11 cellular contexts compared by ENCODE assay signal in genomic region chr4:39464886-39465501, GRCh38. TPM values are rescaled to one million over a fixed set of nuclear protein-coding genes. Genes with fewer than 3 reads are reported as not detected.
DNase-seq lines count a peak whose midpoint lies in the region; ATAC-seq and TF ChIP-seq lines count a peak whose summit lies in the region.
"Had no signal": no experiment of that assay in that cellular context is flagged by ENCODE, and none has a peak within 500 bp of the region (broad histone marks: within the 10 kb centered on the region; RNA-seq: fewer than 3 reads in every experiment).

No MANE protein-coding gene starts in this region.

- H3K27ac ChIP-seq in vagina = no peak overlapping the region
- H3K27ac ChIP-seq: body of pancreas had no signal

- peaks cover 16% of the 10 kb centered on the region for H3K4me1 Mint-ChIP-seq in chondrocyte (ENCODE audit: low read depth)
- H3K4me1 Mint-ChIP-seq: natural killer cell had no signal

- TF ChIP-seq POLR2A in vagina (IDR thresholded peaks at IDR 0.05) = no peak

- H3K9ac ChIP-seq in skeletal muscle satellite cell (ENCODE audit: low read depth, low read length) = peak overlapping the region; percentile 21

- H3K4me3 ChIP-seq in skeletal muscle satellite cell (ENCODE audit: low read length) (no peak overlapping the region), vagina (no peak overlapping the region)
- H3K4me3 ChIP-seq: body of pancreas had no signal

- ATAC-seq in GM19351 (IDR thresholded peaks at IDR 0.05; ENCODE audit: unreplicated experiment) = no peak
- ATAC-seq: body of pancreas, natural killer cell had no signal

- H3K36me3 Mint-ChIP-seq in chondrocyte (ENCODE audit: low read depth) = peaks cover 4% of the 10 kb centered on the region
- H3K36me3 Mint-ChIP-seq: natural killer cell had no signal

- H3K27me3 ChIP-seq in skeletal muscle satellite cell (ENCODE audit: control insufficient read depth, insufficient read depth, low read length) = no peaks in the 10 kb centered on the region
- no peaks in the 10 kb centered on the region for H3K27me3 ChIP-seq in vagina
- H3K27me3 ChIP-seq: body of pancreas had no signal

- no peaks in the 10 kb centered on the region for H3K9me3 Mint-ChIP-seq in chondrocyte (ENCODE audit: low read depth)
- H3K9me3 Mint-ChIP-seq: natural killer cell; stimulated activated naive CD8-positive, alpha-beta T cell treated with anti-CD3 and anti-CD28 coated beads, Interleukin-15, Interleukin-2, amounts not matched to agents 100 ng/mL and 50 ng/mL, for 24 hours had no signal

- DNase-seq in SIG-M5 treated with dmso at 0.1 percent for 504 hours (lab: John Stamatoyannopoulos, UW; ENCODE audit: unreplicated experiment) (peak; percentile 65), SIG-M5 (lab: John Stamatoyannopoulos, UW) (no peak), NOMO-1 treated with DMSO at 0.1 percent for 48 hours (lab: John Stamatoyannopoulos, UW; ENCODE audit: unreplicated experiment) (peak; percentile 40), chondrocyte (ENCODE audit: low spot score) (no peak), HK-2 (ENCODE audit: unreplicated experiment) (no peak), vagina (ENCODE audit: extremely low spot score in 2 of 2) (no peak)
- DNase-seq: body of pancreas, natural killer cell had no signal

- no peak overlapping the region for H3K4me3 Mint-ChIP-seq in chondrocyte (ENCODE audit: unreplicated experiment)
- H3K4me3 Mint-ChIP-seq: natural killer cell; stimulated activated naive CD8-positive, alpha-beta T cell treated with anti-CD3 and anti-CD28 coated beads, Interleukin-15, Interleukin-2, amounts not matched to agents 100 ng/mL and 50 ng/mL, for 24 hours had no signal

- no peaks in the 10 kb centered on the region for H3K9me3 ChIP-seq in skeletal muscle satellite cell (replicated peaks; ENCODE audit: low read length)
- no peaks in the 10 kb centered on the region for H3K9me3 ChIP-seq in vagina
- H3K9me3 ChIP-seq: body of pancreas had no signal

- H3K4me1 ChIP-seq in skeletal muscle satellite cell (ENCODE audit: control insufficient read depth, insufficient read depth, low read length) (peaks cover 9% of the 10 kb centered on the region), vagina (no peaks in the 10 kb centered on the region)

- peak overlapping the region; percentile 36 for H3K4me2 ChIP-seq in skeletal muscle satellite cell (ENCODE audit: low read length)

- intact Hi-C loops in vagina (cut with DNase I) = no loop called here

- H3K27ac Mint-ChIP-seq in chondrocyte (ENCODE audit: unreplicated experiment) = peak overlapping the region; percentile 45
- H3K27ac Mint-ChIP-seq: natural killer cell; stimulated activated naive CD8-positive, alpha-beta T cell treated with anti-CD3 and anti-CD28 coated beads, Interleukin-15, Interleukin-2, amounts not matched to agents 100 ng/mL and 50 ng/mL, for 24 hours had no signal

- H3K27me3 Mint-ChIP-seq in chondrocyte (ENCODE audit: low read depth) = no peaks in the 10 kb centered on the region
- H3K27me3 Mint-ChIP-seq: stimulated activated naive CD8-positive, alpha-beta T cell treated with anti-CD3 and anti-CD28 coated beads, Interleukin-15, Interleukin-2, amounts not matched to agents 100 ng/mL and 50 ng/mL, for 24 hours had no signal

- TF ChIP-seq CTCF in chondrocyte (IDR thresholded peaks at IDR 0.05) (peak; percentile 57), vagina (IDR thresholded peaks at IDR 0.05) (no peak)

- H3K36me3 ChIP-seq in skeletal muscle satellite cell (ENCODE audit: insufficient read depth, low read length) (peaks cover 10% of the 10 kb centered on the region), vagina (peaks cover 0 to 18% of the 10 kb centered on the region in 2 donors)

RNA-seq across cellular contexts. Expression of gene LIAS, which starts 6.1 kb away (rescaled TPM):
- total RNA-seq in chondrocyte (6.5 to 8.4 TPM (median 6.8 TPM) in 3 replicates), vagina (10.1 TPM)
- 9.0 and 10.6 TPM in 2 replicates for total RNA-seq in skeletal muscle satellite cell (2012; rRNA removed)

RNA-seq across cellular contexts. Expression of gene RPL9, which starts 6.3 kb away (rescaled TPM):
- total RNA-seq in chondrocyte (809 to 831 TPM (median 822 TPM) in 3 replicates), vagina (2,100 TPM)
- total RNA-seq in skeletal muscle satellite cell (2012; rRNA removed) = 3,160 and 4,633 TPM in 2 replicates

RNA-seq across cellular contexts. Expression of gene KLB, which starts 58.3 kb away (rescaled TPM):
- total RNA-seq in chondrocyte (not detected in 3 replicates), vagina (1.2 TPM)
- not detected in 2 replicates for total RNA-seq in skeletal muscle satellite cell (2012; rRNA removed)

Comparison
In these comparisons a context has a peak if more than half of its experiments do, and no peak if none do; other contexts are left out.
1. DNase-seq: peak in SIG-M5 treated with dmso at 0.1 percent for 504 hours (single experiment) and NOMO-1 treated with DMSO at 0.1 percent for 48 hours (single experiment); none in SIG-M5 (single experiment), chondrocyte (single experiment), HK-2 (single experiment) and vagina (0 of 2).